Comparison of ENCODE assay signal across 8 cellular contexts in genomic region chr7:114923403-114923713, GRCh38. TPM values are rescaled to one million over a fixed set of nuclear protein-coding genes. Genes with fewer than 3 reads are reported as not detected.
A peak's percentile ranks its signal among the peaks of the same experiment; 100 is the strongest.
DNase-seq lines count a peak whose midpoint lies in the region; ATAC-seq and TF ChIP-seq lines count a peak whose summit lies in the region.

No MANE protein-coding gene starts in this region.

- H3K4me2 ChIP-seq in Loucy (ENCODE audit: low read depth, low read length, poor library complexity, severe bottlenecking) (peak overlapping the region; percentile 87), neural cell (ENCODE audit: low read length) (peak overlapping the region; percentile 44)

- H4K20me1 ChIP-seq in Loucy (ENCODE audit: insufficient read depth, low read length, poor library complexity, severe bottlenecking) (no peaks in the 10 kb centered on the region), neural cell (ENCODE audit: insufficient read depth) (no peaks in the 10 kb centered on the region)

- TF ChIP-seq EP300 in neural cell (conservative IDR thresholded peaks at IDR 0.05; ENCODE audit: poor library complexity, severe bottlenecking): no peak

- H3K9me2 ChIP-seq in Loucy (replicated peaks; ENCODE audit: low read depth, low read length) (no peaks in the 10 kb centered on the region), neural cell (ENCODE audit: insufficient read depth, low read length) (no peaks in the 10 kb centered on the region)

- no peaks in the 10 kb centered on the region for H3K79me2 ChIP-seq in Loucy (ENCODE audit: insufficient read depth, low read length)
- H3K79me2 ChIP-seq in neural cell (replicated peaks; ENCODE audit: insufficient read depth, low read length): no peaks in the 10 kb centered on the region

- intact Hi-C loops in CD8-positive, alpha-beta T cell (cut with DNase I, micrococcal nuclease): loop anchor here (1.0 to 10.0 kb wide), 8 partner anchors 8 to 1941 kb away; partner anchors contain the start of genes CAPZA2 (in 1 of the 2), SMIM30 (in 1 of the 2) and TES (in 1 of the 2)

- H3K4me1 Mint-ChIP-seq in CD8-positive, alpha-beta T cell (ENCODE audit: low read depth): peaks cover 47% of the 10 kb centered on the region
- peaks cover 23 to 46% of the 10 kb centered on the region in 2 donors for H3K4me1 Mint-ChIP-seq in effector memory CD8-positive, alpha-beta T cell (ENCODE audit: low read depth in 2 of 2)

- TF ChIP-seq RAD21 in neural cell (conservative IDR thresholded peaks at IDR 0.05): no peak

- CTCF ChIA-PET in CD8-positive, alpha-beta T cell (lab: Charles Lee): interaction anchor here (1.1 to 1.4 kb wide), 4 partner anchors 9 to 58 kb away, joined by 3 to 4 read pairs (median 4); no protein-coding TSS in a partner anchor

- DNase-seq in CD8-positive, alpha-beta T cell: no peak
- DNase-seq in effector memory CD8-positive, alpha-beta T cell: no peak
- no peak for DNase-seq in NCI-H128 (lab: John Stamatoyannopoulos, UW; ENCODE audit: unreplicated experiment)
- no peak for DNase-seq in activated CD8-positive, alpha-beta memory T cell treated with anti-CD3 and anti-CD28 coated beads, Interleukin-2, amount 50 U/mL, for 48 hours

- TF ChIP-seq CTCF in CD8-positive, alpha-beta T cell (IDR thresholded peaks at IDR 0.05): no peak
- no peak for TF ChIP-seq CTCF in Loucy (conservative IDR thresholded peaks at IDR 0.05; ENCODE audit: low read length)
- no peak for TF ChIP-seq CTCF in neural cell (IDR thresholded peaks at IDR 0.05; ENCODE audit: poor library complexity, severe bottlenecking)

- H3K4me1 ChIP-seq in CD8-positive, alpha-beta T cell (ENCODE audit: insufficient read depth, low read length): peaks cover 29% of the 10 kb centered on the region
- H3K4me1 ChIP-seq in Loucy (ENCODE audit: insufficient read depth, low read length, poor library complexity, severe bottlenecking): peaks cover 17% of the 10 kb centered on the region

- peak overlapping the region; percentile 95 for H3K27ac Mint-ChIP-seq in CD8-positive, alpha-beta T cell
- peak overlapping the region; percentile 97 for H3K27ac Mint-ChIP-seq in effector memory CD8-positive, alpha-beta T cell

- no peaks in the 10 kb centered on the region for H3K9me3 Mint-ChIP-seq in CD8-positive, alpha-beta T cell
- H3K9me3 Mint-ChIP-seq in effector memory CD8-positive, alpha-beta T cell: no peaks in the 10 kb centered on the region

- H3F3A ChIP-seq in Loucy (ENCODE audit: low read depth) (no peaks in the 10 kb centered on the region), neural cell (ENCODE audit: insufficient read depth, low read length, poor library complexity, severe bottlenecking) (no peaks in the 10 kb centered on the region)

- ATAC-seq in CD8-positive, alpha-beta T cell: no peak
- no peak for ATAC-seq in effector memory CD8-positive, alpha-beta T cell (replicated peaks)
- ATAC-seq in GM19324 (IDR thresholded peaks at IDR 0.05; ENCODE audit: low FRiP score, unreplicated experiment): no peak
- no peak for ATAC-seq in HG03139 (IDR thresholded peaks at IDR 0.05; ENCODE audit: unreplicated experiment)

- H3K36me3 Mint-ChIP-seq in CD8-positive, alpha-beta T cell: peaks cover 9% of the 10 kb centered on the region
- H3K36me3 Mint-ChIP-seq in effector memory CD8-positive, alpha-beta T cell (ENCODE audit: insufficient read depth): peaks cover 14% of the 10 kb centered on the region

- H3K4me3 ChIP-seq in CD8-positive, alpha-beta T cell (ENCODE audit: low read depth, low read length): peak overlapping the region; percentile 65
- H3K4me3 ChIP-seq in Loucy (ENCODE audit: low read length, poor library complexity, severe bottlenecking): peak overlapping the region; percentile 81
- H3K4me3 ChIP-seq in neural cell (ENCODE audit: low read length): peak overlapping the region; percentile 66

- H3K27me3 ChIP-seq in CD8-positive, alpha-beta T cell (ENCODE audit: insufficient read depth, low read length): no peaks in the 10 kb centered on the region
- peaks cover 28% of the 10 kb centered on the region for H3K27me3 ChIP-seq in Loucy (ENCODE audit: insufficient read depth, low read length, poor library complexity, severe bottlenecking)
- peaks cover 27% of the 10 kb centered on the region for H3K27me3 ChIP-seq in neural cell (ENCODE audit: insufficient read depth, low read depth, low read length)

- H3K9ac ChIP-seq in Loucy (ENCODE audit: low read depth, low read length, poor library complexity, severe bottlenecking) (no peak overlapping the region), neural cell (ENCODE audit: low read length) (no peak overlapping the region)

- H2AFZ ChIP-seq in Loucy (ENCODE audit: low read length): peak overlapping the region; percentile 97
- H2AFZ ChIP-seq in neural cell (ENCODE audit: low read depth, low read length): no peak overlapping the region

- H3K9me3 ChIP-seq in CD8-positive, alpha-beta T cell (ENCODE audit: low read length): no peaks in the 10 kb centered on the region
- no peaks in the 10 kb centered on the region for H3K9me3 ChIP-seq in Loucy (ENCODE audit: insufficient read depth, low read depth, low read length)
- H3K9me3 ChIP-seq in neural cell (ENCODE audit: low read length): no peaks in the 10 kb centered on the region

- H3K27me3 Mint-ChIP-seq in CD8-positive, alpha-beta T cell (ENCODE audit: low read depth): no peaks in the 10 kb centered on the region
- H3K27me3 Mint-ChIP-seq in effector memory CD8-positive, alpha-beta T cell: no peaks in the 10 kb centered on the region

- no peaks in the 10 kb centered on the region for H3K36me3 ChIP-seq in CD8-positive, alpha-beta T cell (ENCODE audit: insufficient read depth, low read length)
- H3K36me3 ChIP-seq in Loucy (ENCODE audit: insufficient read depth, low read length) (no peaks in the 10 kb centered on the region), neural cell (ENCODE audit: insufficient read depth, low read length) (no peaks in the 10 kb centered on the region)

- H3K27ac ChIP-seq in CD8-positive, alpha-beta T cell (ENCODE audit: low read depth, low read length): peak overlapping the region; percentile 51
- H3K27ac ChIP-seq in neural cell (ENCODE audit: low read length): no peak overlapping the region

- H3K4me3 Mint-ChIP-seq in CD8-positive, alpha-beta T cell: peak overlapping the region; percentile 93
- peak overlapping the region; percentile 88 to 94 for H3K4me3 Mint-ChIP-seq in effector memory CD8-positive, alpha-beta T cell

- POLR2A ChIA-PET in CD8-positive, alpha-beta T cell (lab: Charles Lee): interaction anchor here (0.9 to 2.2 kb wide), 5 partner anchors 8 to 86 kb away, joined by 3 to 6 read pairs (median 5); no protein-coding TSS in a partner anchor

TF ChIP-seq in neural cell, 6 proteins besides CTCF, POLR2A, EP300 and RAD21:
- no peak for TF ChIP-seq TAF1 (IDR thresholded peaks at IDR 0.05; ENCODE audit: low read depth)
- no peak for TF ChIP-seq REST (IDR thresholded peaks at IDR 0.05; ENCODE audit: borderline replicate concordance)
- TF ChIP-seq SMC3 (conservative IDR thresholded peaks at IDR 0.05; ENCODE audit: poor library complexity): no peak
- no peak for TF ChIP-seq MXI1 (conservative IDR thresholded peaks at IDR 0.05; ENCODE audit: poor library complexity, severe bottlenecking)
- no peak for TF ChIP-seq EZH2 (IDR thresholded peaks at IDR 0.05; ENCODE audit: borderline replicate concordance, insufficient read depth, low read length, poor library complexity, severe bottlenecking)
- no peak for TF ChIP-seq POLR2AphosphoS5 (IDR thresholded peaks at IDR 0.05)

RNA-seq across cellular contexts. Expression of gene MDFIC, which starts 1.5 kb away (rescaled TPM):
- 10 to 100 TPM; 16.8 to 17.2 TPM for total RNA-seq in CD8-positive, alpha-beta T cell
- polyA plus RNA-seq in neural cell: 0.85 and 5.0 TPM in 2 replicates
- polyA minus RNA-seq in neural cell: 0.69 and 0.97 TPM in 2 replicates
